In the genomic region with DNA sequence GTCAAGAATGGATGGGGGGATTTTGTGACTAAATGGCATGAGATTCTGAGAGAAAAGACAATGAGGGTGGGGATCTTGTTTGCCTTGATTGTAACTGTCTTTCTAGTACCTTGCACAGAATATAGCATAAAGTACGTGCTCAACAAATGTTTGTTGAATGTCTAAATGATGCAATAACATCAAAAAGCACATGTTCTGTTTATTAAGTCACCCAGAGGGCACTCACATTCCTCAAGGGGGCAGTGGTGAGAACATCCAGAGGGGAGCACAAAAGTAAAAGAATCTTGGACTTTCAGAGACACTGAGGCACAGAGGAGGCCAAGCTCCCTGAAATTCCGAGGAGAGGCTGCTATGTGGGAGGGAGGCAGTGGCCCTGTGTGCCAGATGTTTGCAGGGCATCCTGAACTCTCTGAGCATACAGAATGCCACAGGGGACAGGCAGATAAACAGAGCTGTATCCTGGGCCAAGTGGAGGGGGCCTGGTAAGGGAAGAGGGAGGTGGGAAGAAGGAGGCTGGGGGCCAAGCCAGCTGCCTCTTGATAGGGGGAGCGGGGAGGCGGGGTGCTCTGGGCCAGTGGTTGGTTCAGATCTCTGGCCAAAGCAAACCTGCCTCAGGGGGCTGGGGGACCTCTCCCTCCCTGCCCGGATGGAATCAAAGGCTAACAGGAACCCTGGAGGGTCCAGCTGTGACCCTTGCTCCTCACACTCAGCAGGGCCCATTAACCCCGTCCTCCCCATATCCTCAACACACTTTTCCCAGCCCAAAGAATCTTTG, we compare ENCODE assay signal across 8 cellular contexts. TPM values are rescaled to one million over a fixed set of nuclear protein-coding genes. Genes with fewer than 3 reads are reported as not detected.
DNase-seq lines count a peak whose midpoint lies in the region; ATAC-seq and TF ChIP-seq lines count a peak whose summit lies in the region.

No MANE protein-coding gene starts in this region.

- H3K4me3 Mint-ChIP-seq in naive B cell: no peak overlapping the region

- ATAC-seq in SK-N-SH treated with all-trans-retinoic acid at 6 μM for 48 hours: peak; percentile 64
- ATAC-seq in naive B cell (ENCODE audit: low read depth in 2 of 2): peak; percentile 43 to 54
- ATAC-seq in GM19455 (IDR thresholded peaks at IDR 0.05; ENCODE audit: unreplicated experiment): no peak
- ATAC-seq in HG02884 (IDR thresholded peaks at IDR 0.05; ENCODE audit: unreplicated experiment): no peak

- peaks cover 0 to 4% (median 0%) of the 10 kb centered on the region in 3 donors for H3K4me1 Mint-ChIP-seq in naive B cell

- peak; percentile 52 for DNase-seq in AG08396 (ENCODE audit: low spot score)
- DNase-seq in GM19238 (ENCODE audit: insufficient read length, low spot score): peak; percentile 33
- DNase-seq in ecto neural progenitor cell (ENCODE audit: low spot score): peak; percentile 85
- no peak for DNase-seq in naive B cell
- no peak for DNase-seq in NK-92 (lab: John Stamatoyannopoulos, UW; ENCODE audit: unreplicated experiment)

- H3K27ac Mint-ChIP-seq in naive B cell: peak overlapping the region in 1 of 6 donors; percentile 64

- peaks cover 15 to 41% (median 35%) of the 10 kb centered on the region in 3 donors for H3K27me3 Mint-ChIP-seq in naive B cell

- no peaks in the 10 kb centered on the region for H3K36me3 Mint-ChIP-seq in naive B cell

- H3K9me3 Mint-ChIP-seq in naive B cell: peaks cover 0 to 1% (median 0%) of the 10 kb centered on the region in 7 donors

TF ChIP-seq in SK-N-SH treated with all-trans-retinoic acid at 6 μM for 48 hours, 23 proteins besides CTCF, POLR2A, EP300 and RAD21:
- TF ChIP-seq ZNF565 (CRISPR knock-in tag; conservative IDR thresholded peaks at IDR 0.05; ENCODE audit: low read depth) (no peak), ZNF8 (CRISPR knock-in tag; IDR thresholded peaks at IDR 0.05) (no peak), BACH2 (CRISPR knock-in tag; IDR thresholded peaks at IDR 0.05; ENCODE audit: borderline replicate concordance) (no peak), ZFP3 (CRISPR knock-in tag; IDR thresholded peaks at IDR 0.05) (no peak), GLIS3 (CRISPR knock-in tag; IDR thresholded peaks at IDR 0.05) (no peak), PPARA (CRISPR knock-in tag; IDR thresholded peaks at IDR 0.05; ENCODE audit: borderline replicate concordance) (no peak), ZC3H10 (CRISPR knock-in tag; IDR thresholded peaks at IDR 0.05) (no peak), ARNTL (CRISPR knock-in tag; IDR thresholded peaks at IDR 0.05; ENCODE audit: borderline replicate concordance, low read depth) (no peak), ESRRG (CRISPR knock-in tag; IDR thresholded peaks at IDR 0.05) (no peak), OSR1 (CRISPR knock-in tag; IDR thresholded peaks at IDR 0.05) (no peak), ISL1 (CRISPR knock-in tag; IDR thresholded peaks at IDR 0.05) (no peak), SNAI2 (CRISPR knock-in tag; IDR thresholded peaks at IDR 0.05) (no peak), TOX (CRISPR knock-in tag; IDR thresholded peaks at IDR 0.05; ENCODE audit: borderline replicate concordance) (no peak), RARB (CRISPR knock-in tag; IDR thresholded peaks at IDR 0.05) (no peak)
- TF ChIP-seq, protein P1, sequence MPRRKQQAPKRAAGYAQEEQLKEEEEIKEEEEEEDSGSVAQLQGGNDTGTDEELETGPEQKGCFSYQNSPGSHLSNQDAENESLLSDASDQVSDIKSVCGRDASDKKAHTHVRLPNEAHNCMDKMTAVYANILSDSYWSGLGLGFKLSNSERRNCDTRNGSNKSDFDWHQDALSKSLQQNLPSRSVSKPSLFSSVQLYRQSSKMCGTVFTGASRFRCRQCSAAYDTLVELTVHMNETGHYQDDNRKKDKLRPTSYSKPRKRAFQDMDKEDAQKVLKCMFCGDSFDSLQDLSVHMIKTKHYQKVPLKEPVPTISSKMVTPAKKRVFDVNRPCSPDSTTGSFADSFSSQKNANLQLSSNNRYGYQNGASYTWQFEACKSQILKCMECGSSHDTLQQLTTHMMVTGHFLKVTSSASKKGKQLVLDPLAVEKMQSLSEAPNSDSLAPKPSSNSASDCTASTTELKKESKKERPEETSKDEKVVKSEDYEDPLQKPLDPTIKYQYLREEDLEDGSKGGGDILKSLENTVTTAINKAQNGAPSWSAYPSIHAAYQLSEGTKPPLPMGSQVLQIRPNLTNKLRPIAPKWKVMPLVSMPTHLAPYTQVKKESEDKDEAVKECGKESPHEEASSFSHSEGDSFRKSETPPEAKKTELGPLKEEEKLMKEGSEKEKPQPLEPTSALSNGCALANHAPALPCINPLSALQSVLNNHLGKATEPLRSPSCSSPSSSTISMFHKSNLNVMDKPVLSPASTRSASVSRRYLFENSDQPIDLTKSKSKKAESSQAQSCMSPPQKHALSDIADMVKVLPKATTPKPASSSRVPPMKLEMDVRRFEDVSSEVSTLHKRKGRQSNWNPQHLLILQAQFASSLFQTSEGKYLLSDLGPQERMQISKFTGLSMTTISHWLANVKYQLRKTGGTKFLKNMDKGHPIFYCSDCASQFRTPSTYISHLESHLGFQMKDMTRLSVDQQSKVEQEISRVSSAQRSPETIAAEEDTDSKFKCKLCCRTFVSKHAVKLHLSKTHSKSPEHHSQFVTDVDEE (CRISPR knock-in tag; IDR thresholded peaks at IDR 0.05): no peak
- TF ChIP-seq, protein P2, sequence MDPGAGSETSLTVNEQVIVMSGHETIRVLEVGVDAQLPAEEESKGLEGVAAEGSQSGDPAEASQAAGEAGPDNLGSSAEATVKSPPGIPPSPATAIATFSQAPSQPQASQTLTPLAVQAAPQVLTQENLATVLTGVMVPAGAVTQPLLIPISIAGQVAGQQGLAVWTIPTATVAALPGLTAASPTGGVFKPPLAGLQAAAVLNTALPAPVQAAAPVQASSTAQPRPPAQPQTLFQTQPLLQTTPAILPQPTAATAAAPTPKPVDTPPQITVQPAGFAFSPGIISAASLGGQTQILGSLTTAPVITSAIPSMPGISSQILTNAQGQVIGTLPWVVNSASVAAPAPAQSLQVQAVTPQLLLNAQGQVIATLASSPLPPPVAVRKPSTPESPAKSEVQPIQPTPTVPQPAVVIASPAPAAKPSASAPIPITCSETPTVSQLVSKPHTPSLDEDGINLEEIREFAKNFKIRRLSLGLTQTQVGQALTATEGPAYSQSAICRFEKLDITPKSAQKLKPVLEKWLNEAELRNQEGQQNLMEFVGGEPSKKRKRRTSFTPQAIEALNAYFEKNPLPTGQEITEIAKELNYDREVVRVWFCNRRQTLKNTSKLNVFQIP (CRISPR knock-in tag; IDR thresholded peaks at IDR 0.05; ENCODE audit: borderline replicate concordance, low read depth): no peak
- TF ChIP-seq, protein P3, sequence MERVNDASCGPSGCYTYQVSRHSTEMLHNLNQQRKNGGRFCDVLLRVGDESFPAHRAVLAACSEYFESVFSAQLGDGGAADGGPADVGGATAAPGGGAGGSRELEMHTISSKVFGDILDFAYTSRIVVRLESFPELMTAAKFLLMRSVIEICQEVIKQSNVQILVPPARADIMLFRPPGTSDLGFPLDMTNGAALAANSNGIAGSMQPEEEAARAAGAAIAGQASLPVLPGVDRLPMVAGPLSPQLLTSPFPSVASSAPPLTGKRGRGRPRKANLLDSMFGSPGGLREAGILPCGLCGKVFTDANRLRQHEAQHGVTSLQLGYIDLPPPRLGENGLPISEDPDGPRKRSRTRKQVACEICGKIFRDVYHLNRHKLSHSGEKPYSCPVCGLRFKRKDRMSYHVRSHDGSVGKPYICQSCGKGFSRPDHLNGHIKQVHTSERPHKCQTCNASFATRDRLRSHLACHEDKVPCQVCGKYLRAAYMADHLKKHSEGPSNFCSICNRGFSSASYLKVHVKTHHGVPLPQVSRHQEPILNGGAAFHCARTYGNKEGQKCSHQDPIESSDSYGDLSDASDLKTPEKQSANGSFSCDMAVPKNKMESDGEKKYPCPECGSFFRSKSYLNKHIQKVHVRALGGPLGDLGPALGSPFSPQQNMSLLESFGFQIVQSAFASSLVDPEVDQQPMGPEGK (CRISPR knock-in tag; IDR thresholded peaks at IDR 0.05; ENCODE audit: borderline replicate concordance): no peak
- TF ChIP-seq, protein P4, sequence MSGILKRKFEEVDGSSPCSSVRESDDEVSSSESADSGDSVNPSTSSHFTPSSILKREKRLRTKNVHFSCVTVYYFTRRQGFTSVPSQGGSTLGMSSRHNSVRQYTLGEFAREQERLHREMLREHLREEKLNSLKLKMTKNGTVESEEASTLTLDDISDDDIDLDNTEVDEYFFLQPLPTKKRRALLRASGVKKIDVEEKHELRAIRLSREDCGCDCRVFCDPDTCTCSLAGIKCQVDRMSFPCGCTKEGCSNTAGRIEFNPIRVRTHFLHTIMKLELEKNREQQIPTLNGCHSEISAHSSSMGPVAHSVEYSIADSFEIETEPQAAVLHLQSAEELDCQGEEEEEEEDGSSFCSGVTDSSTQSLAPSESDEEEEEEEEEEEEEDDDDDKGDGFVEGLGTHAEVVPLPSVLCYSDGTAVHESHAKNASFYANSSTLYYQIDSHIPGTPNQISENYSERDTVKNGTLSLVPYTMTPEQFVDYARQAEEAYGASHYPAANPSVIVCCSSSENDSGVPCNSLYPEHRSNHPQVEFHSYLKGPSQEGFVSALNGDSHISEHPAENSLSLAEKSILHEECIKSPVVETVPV (CRISPR knock-in tag; IDR thresholded peaks at IDR 0.05): no peak

RNA-seq across cellular contexts. Expression of a gene that starts 6.5 kb away (rescaled TPM):
- polyA plus RNA-seq in naive B cell (ENCODE audit: low read depth in 6 of 6): not detected

RNA-seq across cellular contexts. Expression of a gene that starts 10.7 kb away (rescaled TPM):
- polyA plus RNA-seq in naive B cell (ENCODE audit: low read depth in 6 of 6): 10 to 100 TPM; 33.6 to 53.1 (median 47.7) TPM

RNA-seq across cellular contexts. Expression of a gene that starts 27.7 kb away (rescaled TPM):
- polyA plus RNA-seq in naive B cell (ENCODE audit: low read depth in 6 of 6): under 1 TPM in 1 of 6 donors, not detected in 5; 0.08 TPM

RNA-seq across cellular contexts. Expression of a gene that starts 39.1 kb away (rescaled TPM):
- not detected for polyA plus RNA-seq in naive B cell (ENCODE audit: low read depth in 6 of 6)

RNA-seq across cellular contexts. Expression of a gene that starts 42.3 kb away (rescaled TPM):
- polyA plus RNA-seq in naive B cell (ENCODE audit: low read depth in 6 of 6): not detected

Comparison
In these comparisons a context has a peak if more than half of its experiments do, and no peak if none do; other contexts are left out.
1. DNase-seq: peak in AG08396 (single experiment), GM19238 (single experiment) and ecto neural progenitor cell (single experiment); none in naive B cell (single experiment) and NK-92 (single experiment).
2. ATAC-seq: peak in SK-N-SH treated with all-trans-retinoic acid at 6 μM for 48 hours (single experiment) and naive B cell (2 of 2); none in GM19455 (single experiment) and HG02884 (single experiment).